In genomic region chr1:227729144-227729880, GRCh38 we compare ENCODE assay signal across 8 cellular contexts. TPM values are rescaled to one million over a fixed set of nuclear protein-coding genes. Genes with fewer than 3 reads are reported as not detected.
DNase-seq lines count a peak whose midpoint lies in the region; ATAC-seq and TF ChIP-seq lines count a peak whose summit lies in the region.

No MANE protein-coding gene starts in this region.

- H3K9me3 Mint-ChIP-seq in WTC11 = peaks cover 6% of the 10 kb centered on the region
- H3K9me3 Mint-ChIP-seq in stimulated activated naive B cell treated with anti-CD40 and anti-IgM and Interleukin-4, amounts not matched to agents 10 μg/mL and 1 μg/mL and 100 μg/mL, for 72 hours = peaks cover 2 to 5% of the 10 kb centered on the region in 2 donors

- H3K27me3 Mint-ChIP-seq in WTC11 (ENCODE audit: low read depth) = peaks cover 13% of the 10 kb centered on the region
- peaks cover 7% of the 10 kb centered on the region in 2 donors for H3K27me3 Mint-ChIP-seq in stimulated activated naive B cell treated with anti-CD40 and anti-IgM and Interleukin-4, amounts not matched to agents 10 μg/mL and 1 μg/mL and 100 μg/mL, for 72 hours

- CTCF ChIA-PET in WTC11 (lab: Charles Lee) = interaction anchor here (1.0 to 1.8 kb wide), 7 partner anchors 12 to 262 kb away, joined by 3 to 20 read pairs (median 5); no protein-coding TSS in a partner anchor

- no peak overlapping the region for H3K27ac Mint-ChIP-seq in WTC11
- peak overlapping the region; percentile 92 for H3K27ac Mint-ChIP-seq in stimulated activated naive B cell treated with anti-CD40 and anti-IgM and Interleukin-4, amounts not matched to agents 10 μg/mL and 1 μg/mL and 100 μg/mL, for 72 hours

- peaks cover 10% of the 10 kb centered on the region for H3K36me3 Mint-ChIP-seq in WTC11
- H3K36me3 Mint-ChIP-seq in stimulated activated naive B cell treated with anti-CD40 and anti-IgM and Interleukin-4, amounts not matched to agents 10 μg/mL and 1 μg/mL and 100 μg/mL, for 72 hours = peaks cover 16 to 19% of the 10 kb centered on the region in 2 donors

- no peaks in the 10 kb centered on the region for H3K9me3 ChIP-seq in iPS DF 6.9 (ENCODE audit: control insufficient read depth, insufficient read depth, low read length)

- POLR2A ChIA-PET in WTC11 (lab: Charles Lee) = no interaction called here

- peak overlapping the region; percentile 42; the same call in 1 of the 2 replicates for H3K4me3 ChIP-seq in iPS DF 6.9 (ENCODE audit: low read length)

- peaks cover 34% of the 10 kb centered on the region for H3K4me1 Mint-ChIP-seq in WTC11
- peaks cover 39 to 60% of the 10 kb centered on the region in 2 donors for H3K4me1 Mint-ChIP-seq in stimulated activated naive B cell treated with anti-CD40 and anti-IgM and Interleukin-4, amounts not matched to agents 10 μg/mL and 1 μg/mL and 100 μg/mL, for 72 hours

- WGBS in iPS DF 6.9 (ENCODE audit: insufficient coverage, insufficient read length) = no CpG with 5 or more reads among the region's 5 CpGs

- TF ChIP-seq CTCF in WTC11 (IDR thresholded peaks at IDR 0.05) = no peak

- DNase-seq in DMS53 (lab: John Stamatoyannopoulos, UW) (peak; percentile 40), DMS53 treated with DMSO at 0.1 percent for 48 hours (lab: John Stamatoyannopoulos, UW; ENCODE audit: unreplicated experiment) (no peak), WTC11 (ENCODE audit: low spot score) (peak; percentile 30), iPS DF 6.9 (ENCODE audit: low read depth, low spot score) (no peak), NCI-H748 (lab: John Stamatoyannopoulos, UW; ENCODE audit: unreplicated experiment) (no peak)
- no peak for DNase-seq in stimulated activated naive B cell treated with anti-CD40 and anti-IgM and Interleukin-4, amounts not matched to agents 10 μg/mL and 1 μg/mL and 100 μg/mL, for 72 hours
- DNase-seq in activated effector memory CD4-positive, alpha-beta T cell treated with Interleukin-2 at 50 U/mL for 16 hours = no peak

- H3K27ac ChIP-seq in iPS DF 6.9 (ENCODE audit: low read length) = no peak overlapping the region

- peaks cover 16% of the 10 kb centered on the region for H3K4me1 ChIP-seq in iPS DF 6.9 (ENCODE audit: control insufficient read depth, insufficient read depth, low read length)

- no peaks in the 10 kb centered on the region for H3K27me3 ChIP-seq in iPS DF 6.9 (ENCODE audit: control insufficient read depth, insufficient read depth, low read length)

- ATAC-seq in WTC11 (peak; percentile 34), HG02798 (IDR thresholded peaks at IDR 0.05; ENCODE audit: poor library complexity, unreplicated experiment) (no peak)
- peak in 1 of 2 donors; percentile 4 for ATAC-seq in stimulated activated naive B cell treated with anti-CD40 and anti-IgM and Interleukin-4, amounts not matched to agents 10 μg/mL and 1 μg/mL and 100 μg/mL, for 72 hours (replicated peaks)

- peak overlapping the region; percentile 90 for H3K4me3 Mint-ChIP-seq in WTC11
- H3K4me3 Mint-ChIP-seq in stimulated activated naive B cell treated with anti-CD40 and anti-IgM and Interleukin-4, amounts not matched to agents 10 μg/mL and 1 μg/mL and 100 μg/mL, for 72 hours = peak overlapping the region; percentile 92 to 95

- H3K36me3 ChIP-seq in iPS DF 6.9 (ENCODE audit: control insufficient read depth, insufficient read depth, low read length) = peaks cover 19% of the 10 kb centered on the region

TF ChIP-seq in WTC11, 78 proteins besides CTCF, POLR2A, EP300 and RAD21 (continues in another document):
- TF ChIP-seq KAT7 (CRISPR knock-in tag; IDR thresholded peaks at IDR 0.05; ENCODE audit: borderline replicate concordance) (0 out of 2 replicates have a peak, but pooled peaks have one; percentile 13), ZMAT4 (CRISPR knock-in tag; IDR thresholded peaks at IDR 0.05) (no peak), E2F4 (CRISPR knock-in tag; IDR thresholded peaks at IDR 0.05; ENCODE audit: borderline replicate concordance, low read depth) (no peak), ZNF219 (CRISPR knock-in tag; IDR thresholded peaks at IDR 0.05; ENCODE audit: borderline replicate concordance) (no peak), CREM (CRISPR knock-in tag; IDR thresholded peaks at IDR 0.05) (0 out of 2 replicates have a peak, but pooled peaks have one; percentile 43), OVOL2 (CRISPR knock-in tag; IDR thresholded peaks at IDR 0.05; ENCODE audit: borderline replicate concordance) (no peak), SMAD4 (CRISPR knock-in tag; IDR thresholded peaks at IDR 0.05) (no peak), ZNF416 (CRISPR knock-in tag; IDR thresholded peaks at IDR 0.05) (peak; percentile 9; the same call in 1 of the 2 replicates), NR1H2 (CRISPR knock-in tag; IDR thresholded peaks at IDR 0.05) (no peak), NFE2L1 (CRISPR knock-in tag; IDR thresholded peaks at IDR 0.05) (no peak), ETV6 (CRISPR knock-in tag; IDR thresholded peaks at IDR 0.05) (no peak; the same call in 1 of the 2 replicates), NFATC4 (CRISPR knock-in tag; IDR thresholded peaks at IDR 0.05) (peak; percentile 34; the same call in 1 of the 2 replicates), IRF2 (CRISPR knock-in tag; IDR thresholded peaks at IDR 0.05; ENCODE audit: borderline replicate concordance, low read depth) (no peak), ELF4 (CRISPR knock-in tag; IDR thresholded peaks at IDR 0.05; ENCODE audit: low read depth) (no peak), NR2C2 (CRISPR knock-in tag; IDR thresholded peaks at IDR 0.05) (no peak)
- TF ChIP-seq, protein P1, sequence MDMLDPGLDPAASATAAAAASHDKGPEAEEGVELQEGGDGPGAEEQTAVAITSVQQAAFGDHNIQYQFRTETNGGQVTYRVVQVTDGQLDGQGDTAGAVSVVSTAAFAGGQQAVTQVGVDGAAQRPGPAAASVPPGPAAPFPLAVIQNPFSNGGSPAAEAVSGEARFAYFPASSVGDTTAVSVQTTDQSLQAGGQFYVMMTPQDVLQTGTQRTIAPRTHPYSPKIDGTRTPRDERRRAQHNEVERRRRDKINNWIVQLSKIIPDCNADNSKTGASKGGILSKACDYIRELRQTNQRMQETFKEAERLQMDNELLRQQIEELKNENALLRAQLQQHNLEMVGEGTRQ (CRISPR knock-in tag; IDR thresholded peaks at IDR 0.05) = peak; percentile 79
- TF ChIP-seq, protein P2, sequence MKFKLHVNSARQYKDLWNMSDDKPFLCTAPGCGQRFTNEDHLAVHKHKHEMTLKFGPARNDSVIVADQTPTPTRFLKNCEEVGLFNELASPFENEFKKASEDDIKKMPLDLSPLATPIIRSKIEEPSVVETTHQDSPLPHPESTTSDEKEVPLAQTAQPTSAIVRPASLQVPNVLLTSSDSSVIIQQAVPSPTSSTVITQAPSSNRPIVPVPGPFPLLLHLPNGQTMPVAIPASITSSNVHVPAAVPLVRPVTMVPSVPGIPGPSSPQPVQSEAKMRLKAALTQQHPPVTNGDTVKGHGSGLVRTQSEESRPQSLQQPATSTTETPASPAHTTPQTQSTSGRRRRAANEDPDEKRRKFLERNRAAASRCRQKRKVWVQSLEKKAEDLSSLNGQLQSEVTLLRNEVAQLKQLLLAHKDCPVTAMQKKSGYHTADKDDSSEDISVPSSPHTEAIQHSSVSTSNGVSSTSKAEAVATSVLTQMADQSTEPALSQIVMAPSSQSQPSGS (CRISPR knock-in tag; IDR thresholded peaks at IDR 0.05; ENCODE audit: borderline replicate concordance, low read depth) = no peak
- TF ChIP-seq, protein P3, sequence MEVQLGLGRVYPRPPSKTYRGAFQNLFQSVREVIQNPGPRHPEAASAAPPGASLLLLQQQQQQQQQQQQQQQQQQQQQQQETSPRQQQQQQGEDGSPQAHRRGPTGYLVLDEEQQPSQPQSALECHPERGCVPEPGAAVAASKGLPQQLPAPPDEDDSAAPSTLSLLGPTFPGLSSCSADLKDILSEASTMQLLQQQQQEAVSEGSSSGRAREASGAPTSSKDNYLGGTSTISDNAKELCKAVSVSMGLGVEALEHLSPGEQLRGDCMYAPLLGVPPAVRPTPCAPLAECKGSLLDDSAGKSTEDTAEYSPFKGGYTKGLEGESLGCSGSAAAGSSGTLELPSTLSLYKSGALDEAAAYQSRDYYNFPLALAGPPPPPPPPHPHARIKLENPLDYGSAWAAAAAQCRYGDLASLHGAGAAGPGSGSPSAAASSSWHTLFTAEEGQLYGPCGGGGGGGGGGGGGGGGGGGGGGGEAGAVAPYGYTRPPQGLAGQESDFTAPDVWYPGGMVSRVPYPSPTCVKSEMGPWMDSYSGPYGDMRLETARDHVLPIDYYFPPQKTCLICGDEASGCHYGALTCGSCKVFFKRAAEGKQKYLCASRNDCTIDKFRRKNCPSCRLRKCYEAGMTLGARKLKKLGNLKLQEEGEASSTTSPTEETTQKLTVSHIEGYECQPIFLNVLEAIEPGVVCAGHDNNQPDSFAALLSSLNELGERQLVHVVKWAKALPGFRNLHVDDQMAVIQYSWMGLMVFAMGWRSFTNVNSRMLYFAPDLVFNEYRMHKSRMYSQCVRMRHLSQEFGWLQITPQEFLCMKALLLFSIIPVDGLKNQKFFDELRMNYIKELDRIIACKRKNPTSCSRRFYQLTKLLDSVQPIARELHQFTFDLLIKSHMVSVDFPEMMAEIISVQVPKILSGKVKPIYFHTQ (CRISPR knock-in tag; IDR thresholded peaks at IDR 0.05) = no peak
- TF ChIP-seq, protein P4, sequence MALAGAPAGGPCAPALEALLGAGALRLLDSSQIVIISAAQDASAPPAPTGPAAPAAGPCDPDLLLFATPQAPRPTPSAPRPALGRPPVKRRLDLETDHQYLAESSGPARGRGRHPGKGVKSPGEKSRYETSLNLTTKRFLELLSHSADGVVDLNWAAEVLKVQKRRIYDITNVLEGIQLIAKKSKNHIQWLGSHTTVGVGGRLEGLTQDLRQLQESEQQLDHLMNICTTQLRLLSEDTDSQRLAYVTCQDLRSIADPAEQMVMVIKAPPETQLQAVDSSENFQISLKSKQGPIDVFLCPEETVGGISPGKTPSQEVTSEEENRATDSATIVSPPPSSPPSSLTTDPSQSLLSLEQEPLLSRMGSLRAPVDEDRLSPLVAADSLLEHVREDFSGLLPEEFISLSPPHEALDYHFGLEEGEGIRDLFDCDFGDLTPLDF (CRISPR knock-in tag; IDR thresholded peaks at IDR 0.05) = no peak

RNA-seq across cellular contexts. Expression of gene JMJD4, which starts 5.8 kb away (rescaled TPM):
- 12.8 to 13.7 TPM (median 13.6 TPM) in 3 replicates for total RNA-seq in WTC11 (2021)

RNA-seq across cellular contexts. Expression of gene SNAP47, which starts 5.9 kb away (rescaled TPM):
- 43.8 to 50.8 TPM (median 47.2 TPM) in 3 replicates for total RNA-seq in WTC11 (2021)

Comparison
In these comparisons a context has a peak if more than half of its experiments do, and no peak if none do; other contexts are left out.
1. DNase-seq: peak in DMS53 (single experiment) and WTC11 (single experiment); none in DMS53 treated with DMSO at 0.1 percent for 48 hours (single experiment), iPS DF 6.9 (single experiment), stimulated activated naive B cell treated with anti-CD40 and anti-IgM and Interleukin-4, amounts not matched to agents 10 μg/mL and 1 μg/mL and 100 μg/mL, for 72 hours (single experiment), NCI-H748 (single experiment) and activated effector memory CD4-positive, alpha-beta T cell treated with Interleukin-2 at 50 U/mL for 16 hours (single experiment).